In the genomic region with DNA sequence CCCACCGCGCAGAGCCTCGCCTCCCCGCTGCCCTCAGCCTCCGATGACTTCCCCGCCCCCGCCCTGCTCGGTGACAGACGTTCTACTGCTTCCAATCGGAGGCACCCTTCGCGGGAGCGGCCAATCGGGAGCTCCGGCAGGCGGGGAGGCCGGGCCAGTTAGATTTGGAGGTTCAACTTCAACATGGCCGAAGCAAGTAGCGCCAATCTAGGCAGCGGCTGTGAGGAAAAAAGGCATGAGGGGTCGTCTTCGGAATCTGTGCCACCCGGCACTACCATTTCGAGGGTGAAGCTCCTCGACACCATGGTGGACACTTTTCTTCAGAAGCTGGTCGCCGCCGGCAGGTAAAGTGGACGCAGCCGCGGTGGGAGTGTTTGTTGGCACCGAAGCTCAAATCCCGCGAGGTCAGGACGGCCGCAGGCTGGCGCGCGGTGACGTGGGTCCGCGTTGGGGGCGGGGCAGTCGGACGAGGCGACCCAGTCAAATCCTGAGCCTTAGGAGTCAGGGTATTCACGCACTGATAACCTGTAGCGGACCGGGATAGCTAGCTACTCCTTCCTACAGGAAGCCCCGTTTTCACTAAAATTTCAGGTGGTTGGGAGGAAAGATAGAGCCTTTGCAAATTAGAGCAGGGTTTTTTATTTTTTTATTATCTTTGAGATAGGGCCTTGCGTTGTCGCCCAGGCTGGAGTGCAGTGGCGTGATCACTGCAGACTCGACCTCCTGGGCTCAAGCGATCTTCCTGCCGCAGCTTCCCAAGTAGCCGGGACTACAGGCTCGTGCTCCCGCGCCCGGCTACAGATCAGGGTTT, we compare ENCODE assay signal across 8 cellular contexts. TPM values are rescaled to one million over a fixed set of nuclear protein-coding genes. Genes with fewer than 3 reads are reported as not detected.
DNase-seq lines count a peak whose midpoint lies in the region; ATAC-seq and TF ChIP-seq lines count a peak whose summit lies in the region.

PMF1 (plus strand) TSS at position 175 of the 811 bp plus-strand sequence; CDS start at position 184, 9 bp downstream.

- H3K4me3 ChIP-seq in GM12865 (ENCODE audit: low read depth, low read length) = peak within 1 kb of the TSS; percentile 84
- H3K4me3 ChIP-seq in ovary = peak within 1 kb of the TSS; percentile 59
- peak within 1 kb of the TSS; percentile 56 for H3K4me3 ChIP-seq in thymus (ENCODE audit: low read length)

- TF ChIP-seq EP300 in ovary (IDR thresholded peaks at IDR 0.05) = peak; percentile 65

- TF ChIP-seq POLR2A in ovary (IDR thresholded peaks at IDR 0.05) = peak; percentile 65

- H3K36me3 ChIP-seq in ovary (no peaks in the 10 kb centered on the region), thymus (ENCODE audit: control insufficient read depth, insufficient read depth) (peaks cover 20% of the 10 kb centered on the region)

- H3K27ac ChIP-seq in ovary (peak within 1 kb of the TSS; percentile 89 to 98), thymus (ENCODE audit: low read depth) (peak within 1 kb of the TSS; percentile 99)

- TF ChIP-seq CTCF in GM12865 (IDR thresholded peaks at IDR 0.05; ENCODE audit: insufficient read depth, low read depth, low read length, missing control alignments) (no peak), ovary (IDR thresholded peaks at IDR 0.05) (no peak)

- H3K4me1 ChIP-seq in ovary (ENCODE audit: insufficient read depth) (peaks cover 5% of the 10 kb centered on the region), thymus (ENCODE audit: control insufficient read depth, insufficient read depth, low read length) (peaks cover 5% of the 10 kb centered on the region)

- no peaks in the 10 kb centered on the region for H3K9me3 ChIP-seq in ovary
- no peaks in the 10 kb centered on the region for H3K9me3 ChIP-seq in thymus (ENCODE audit: control insufficient read depth)

- WGBS in ovary, 3 donors = 1% methylated on average over 54 to 61 of the region's 61 CpGs
- under 1% methylated on average over 61 of the region's 61 CpGs for WGBS in thymus

- DNase-seq in GM12865 (ENCODE audit: low read depth) (peak; percentile 98), NCI-H1417 treated with DMSO at 0.1 percent for 48 hours (lab: John Stamatoyannopoulos, UW) (peak; percentile 86), SW 1271 (lab: John Stamatoyannopoulos, UW) (peak; percentile 75 to 87), Right ventricle myocardium inferior (ENCODE audit: missing footprints) (peak; percentile 98), ovary (peak; percentile 95 to 97 (median 96))
- DNase-seq in activated naive CD8-positive, alpha-beta T cell treated with anti-CD3 and anti-CD28 coated beads, Interleukin-2, amount 50 U/mL, for 16 hours (ENCODE audit: low read depth, low spot score) = peak; percentile 94

- no peaks in the 10 kb centered on the region for H3K27me3 ChIP-seq in ovary
- no peaks in the 10 kb centered on the region for H3K27me3 ChIP-seq in thymus (ENCODE audit: control insufficient read depth, insufficient read depth)

- ATAC-seq in HG02759 (IDR thresholded peaks at IDR 0.05; ENCODE audit: unreplicated experiment) (peak; percentile 88), Right ventricle myocardium inferior (peak; percentile 97)

- intact Hi-C loops in Right ventricle myocardium inferior (cut with DNase I) (loop anchor here (5.0 kb wide), 1 partner anchor 51 kb away; no protein-coding TSS in a partner anchor), ovary (cut with DNase I) (no loop called here)

RNA-seq across cellular contexts. Expression of gene PMF1, which starts in this region (rescaled TPM):
- total RNA-seq in Right ventricle myocardium inferior = 68.6 TPM
- 10 to 100 TPM; 36.6 to 84.2 (median 53.0) TPM for total RNA-seq in ovary
- 10 to 100 TPM; 35.0 to 70.6 TPM for polyA plus RNA-seq in ovary
- 67.4 TPM for polyA plus RNA-seq in thymus

Comparison
In these comparisons a context has a peak if more than half of its experiments do, and no peak if none do; other contexts are left out.
1. Peak in every context shown above with its lines: DNase-seq, ATAC-seq, H3K4me3 ChIP-seq and H3K27ac ChIP-seq.